33 cellular contexts compared by ENCODE assay signal in genomic region chr3:178381555-178381954, GRCh38.
DNase-seq lines count a peak whose midpoint lies in the region; ATAC-seq, FAIRE-seq and TF ChIP-seq lines count a peak whose summit lies in the region.
"Had no signal": no experiment of that assay in that cellular context is flagged by ENCODE, and none has a peak within 500 bp of the region (broad histone marks: within the 10 kb centered on the region; RNA-seq: fewer than 3 reads in every experiment).

No MANE protein-coding gene starts in this region.

- DNase-seq in IMR-90 (peak; percentile 61), astrocyte (ENCODE audit: low read depth) (peak; percentile 44), iris pigment epithelial cell (ENCODE audit: low read depth) (peak; percentile 77), thoracic aorta (ENCODE audit: low spot score) (no peak), NCI-H69 (lab: John Stamatoyannopoulos, UW) (no peak), SK-N-DZ (ENCODE audit: low spot score) (no peak), nephron progenitor cell (no peak)
- DNase-seq: activated B cell treated with CpG ODN at 0.5 μM for 24 hours; activated CD8-positive, alpha-beta memory T cell treated with anti-CD3 and anti-CD28 coated beads, Interleukin-2, amount 10 ng/mL, durations not matched to agents 7 days and 5 days; activated naive CD8-positive, alpha-beta T cell treated with anti-CD3 and anti-CD28 coated beads, Interleukin-2, amount 50 U/mL, for 24 hours; activated T-cell treated with anti-CD3 and anti-CD28 coated beads, Interleukin-2, amount 50 U/mL, for 48 hours; Calu3; DND-41; effector memory CD4-positive, alpha-beta T cell; left colon; mesendoderm; MV-4-11; NCI-H1436 treated with DMSO at 0.1 percent for 48 hours; NCI-H2107; NCI-H446; NCI-H82; psoas muscle; stimulated activated CD4-positive, alpha-beta T cell treated with anti-CD3 and anti-CD28 coated beads, Interleukin-2, amount 100 ng/mL, for 24 hours; SW 1271; T1000; upper lobe of left lung had no signal

- H3K4ac ChIP-seq in IMR-90 (ENCODE audit: low read depth, low read length): peak overlapping the region; percentile 2; the same call in 1 of the 2 replicates

- no peak overlapping the region for H3K4me2 ChIP-seq in IMR-90 (ENCODE audit: low read depth, low read length)
- no peak overlapping the region for H3K4me2 ChIP-seq in astrocyte (ENCODE audit: low read length)

- H3K27me3 Mint-ChIP-seq in astrocyte (ENCODE audit: low read depth, unreplicated experiment): no peaks in the 10 kb centered on the region
- H3K27me3 Mint-ChIP-seq in nephron progenitor cell (ENCODE audit: low read depth, poor library complexity): peaks cover 1% of the 10 kb centered on the region
- H3K27me3 Mint-ChIP-seq: activated B cell treated with CpG ODN at 0.5 μM for 24 hours had no signal

- H3K27me3 ChIP-seq in IMR-90 (ENCODE audit: control insufficient read depth, insufficient read depth, low read length): no peaks in the 10 kb centered on the region
- H3K27me3 ChIP-seq in astrocyte (ENCODE audit: insufficient read depth, low read length): no peaks in the 10 kb centered on the region
- H3K27me3 ChIP-seq in thoracic aorta (replicated peaks; ENCODE audit: insufficient read depth): no peaks in the 10 kb centered on the region
- H3K27me3 ChIP-seq: upper lobe of left lung had no signal

- H3K4me1 ChIP-seq in IMR-90 (ENCODE audit: control insufficient read depth, insufficient read depth, low read length) (peaks cover 4% of the 10 kb centered on the region), astrocyte (ENCODE audit: insufficient read depth, low read length) (peaks cover 27% of the 10 kb centered on the region), thoracic aorta (ENCODE audit: control insufficient read depth in 1 of 2, low read depth in 2 of 2) (peaks cover 12 to 56% of the 10 kb centered on the region in 2 donors)

- H3K9ac ChIP-seq in IMR-90 (ENCODE audit: low read depth, low read length) (no peak overlapping the region), astrocyte (ENCODE audit: low read length) (peak overlapping the region; percentile 60)

- H2AK5ac ChIP-seq in IMR-90 (ENCODE audit: low read depth, low read length): no peak overlapping the region

- H3K27ac Mint-ChIP-seq in astrocyte (ENCODE audit: unreplicated experiment) (peak overlapping the region; percentile 70), nephron progenitor cell (no peak overlapping the region)
- H3K27ac Mint-ChIP-seq: activated B cell treated with CpG ODN at 0.5 μM for 24 hours; activated CD8-positive, alpha-beta memory T cell treated with anti-CD3 and anti-CD28 coated beads, Interleukin-2, amount 10 ng/mL, durations not matched to agents 7 days and 5 days; activated naive CD8-positive, alpha-beta T cell treated with anti-CD3 and anti-CD28 coated beads, Interleukin-2, amount 50 U/mL, for 24 hours; CD14-positive monocyte had no signal

- no peak overlapping the region; the same call in 1 of the 2 replicates for H4K5ac ChIP-seq in IMR-90 (ENCODE audit: low read depth, low read length)

- H4K20me1 ChIP-seq in IMR-90 (ENCODE audit: insufficient read depth, low read length) (no peaks in the 10 kb centered on the region), astrocyte (ENCODE audit: insufficient read depth, low read length) (no peaks in the 10 kb centered on the region)

- CTCF ChIA-PET in IMR-90 (lab: Yijun Ruan, JAX): no interaction called here

- H3K9me1 ChIP-seq in IMR-90 (ENCODE audit: insufficient read depth, low read length): no peaks in the 10 kb centered on the region

- no peak for TF ChIP-seq CTCF in IMR-90 (conservative IDR thresholded peaks at IDR 0.05; ENCODE audit: low read depth, low read length)
- TF ChIP-seq CTCF in astrocyte (IDR thresholded peaks at IDR 0.05; ENCODE audit: insufficient read depth, low read depth, low read length): no peak
- TF ChIP-seq CTCF in thoracic aorta (IDR thresholded peaks at IDR 0.05): no peak
- no peak for TF ChIP-seq CTCF in nephron progenitor cell (IDR thresholded peaks at IDR 0.05)

- no peaks in the 10 kb centered on the region for H3K79me1 ChIP-seq in IMR-90 (ENCODE audit: low read depth in 1 of 2, low read length in 2 of 2)

- H3K9me3 ChIP-seq in IMR-90 (ENCODE audit: control insufficient read depth, insufficient read depth, low read length) (no peaks in the 10 kb centered on the region), astrocyte (ENCODE audit: insufficient read depth, low read depth, low read length) (no peaks in the 10 kb centered on the region), thoracic aorta (no peaks in the 10 kb centered on the region)
- H3K9me3 ChIP-seq: psoas muscle, upper lobe of left lung had no signal

- WGBS in IMR-90 (ENCODE audit: extremely low coverage in 2 of 2, insufficient read length in 1 of 2), 2 experiments: no CpG with 5 or more reads among the region's 1 CpG

- TF ChIP-seq POLR2A in IMR-90 (IDR thresholded peaks at IDR 0.05; ENCODE audit: low read depth, low read length): no peak

- no peak overlapping the region for H3K56ac ChIP-seq in IMR-90 (ENCODE audit: extremely low read depth, insufficient read depth, low read length)

- peak overlapping the region in 1 of 2 experiments; percentile 45; a peak in 1 of 4 replicates for H4K8ac ChIP-seq in IMR-90 (ENCODE audit: low read depth in 2 of 2, low read length in 2 of 2)

- peak overlapping the region; percentile 96; the same call in 1 of the 2 replicates for H2BK120ac ChIP-seq in IMR-90 (ENCODE audit: low read depth, low read length)

- intact Hi-C loops in IMR-90 (cut with micrococcal nuclease): loop anchor here (5.0 to 10.0 kb wide), 3 partner anchors 544 to 767 kb away; no protein-coding TSS in a partner anchor

- H3K9me3 Mint-ChIP-seq in astrocyte (ENCODE audit: unreplicated experiment) (no peaks in the 10 kb centered on the region), nephron progenitor cell (peaks cover 10% of the 10 kb centered on the region)
- H3K9me3 Mint-ChIP-seq: activated B cell treated with CpG ODN at 0.5 μM for 24 hours; activated naive CD8-positive, alpha-beta T cell treated with anti-CD3 and anti-CD28 coated beads, Interleukin-2, amount 50 U/mL, for 24 hours had no signal

- H3K23ac ChIP-seq in IMR-90 (ENCODE audit: low read depth, low read length): no peak overlapping the region

- no peak overlapping the region for H2AFZ ChIP-seq in IMR-90 (replicated peaks; ENCODE audit: low read length, poor library complexity)
- no peak overlapping the region for H2AFZ ChIP-seq in astrocyte (ENCODE audit: low read depth, low read length)

- H3K14ac ChIP-seq in IMR-90 (replicated peaks; ENCODE audit: low read depth, low read length): no peak overlapping the region

- POLR2A ChIA-PET in IMR-90 (lab: Charles Lee; ENCODE audit: unreplicated experiment): no interaction called here

- no peak overlapping the region for H2BK20ac ChIP-seq in IMR-90 (ENCODE audit: low read depth, low read length)

- H3K36me3 Mint-ChIP-seq in astrocyte (ENCODE audit: low read depth, unreplicated experiment) (no peaks in the 10 kb centered on the region), nephron progenitor cell (ENCODE audit: low read depth) (peaks cover 18% of the 10 kb centered on the region)
- H3K36me3 Mint-ChIP-seq: activated CD8-positive, alpha-beta memory T cell treated with anti-CD3 and anti-CD28 coated beads, Interleukin-2, amount 10 ng/mL, durations not matched to agents 7 days and 5 days; brain; CD14-positive monocyte had no signal

- no peak overlapping the region for H2AK9ac ChIP-seq in IMR-90 (replicated peaks; ENCODE audit: low read depth, low read length, poor library complexity)

- H3K36me3 ChIP-seq in IMR-90 (ENCODE audit: control insufficient read depth, insufficient read depth, low read length): no peaks in the 10 kb centered on the region
- no peaks in the 10 kb centered on the region for H3K36me3 ChIP-seq in astrocyte (ENCODE audit: insufficient read depth, low read length)
- H3K36me3 ChIP-seq in thoracic aorta: no peaks in the 10 kb centered on the region
- H3K36me3 ChIP-seq: upper lobe of left lung had no signal

- H3K27ac ChIP-seq in IMR-90 (ENCODE audit: insufficient read depth, low read length): peak overlapping the region; percentile 84; the same call in 1 of the 2 replicates
- peak overlapping the region; percentile 87 for H3K27ac ChIP-seq in astrocyte (ENCODE audit: low read depth, low read length)
- peak overlapping the region; percentile 25 to 30 for H3K27ac ChIP-seq in thoracic aorta
- H3K27ac ChIP-seq: coronary artery, psoas muscle, skin epidermis, upper lobe of left lung had no signal

- H4K91ac ChIP-seq in IMR-90 (ENCODE audit: insufficient read depth, low read depth, low read length): 0 out of 2 replicates have a peak overlapping the region, but pooled peaks have one; percentile 87

- H3K4me3 Mint-ChIP-seq in astrocyte (ENCODE audit: unreplicated experiment) (no peak overlapping the region), nephron progenitor cell (no peak overlapping the region)
- H3K4me3 Mint-ChIP-seq: activated B cell treated with CpG ODN at 0.5 μM for 24 hours; activated CD8-positive, alpha-beta memory T cell treated with anti-CD3 and anti-CD28 coated beads, Interleukin-2, amount 10 ng/mL, durations not matched to agents 7 days and 5 days; activated naive CD8-positive, alpha-beta T cell treated with anti-CD3 and anti-CD28 coated beads, Interleukin-2, amount 50 U/mL, for 24 hours; brain; CD14-positive monocyte had no signal

- in situ Hi-C loops in IMR-90 (cut with MboI; ENCODE audit: low sequenced_read_pairs): loop anchor here (10.0 kb wide), 1 partner anchor 1327 kb away; no protein-coding TSS in a partner anchor

- no peaks in the 10 kb centered on the region for H3K79me2 ChIP-seq in astrocyte (ENCODE audit: insufficient read depth, low read length)

- no peak for FAIRE-seq in astrocyte (lab: Jason Lieb, UNC)
- FAIRE-seq: frontal cortex, GM12878 had no signal

- H3K18ac ChIP-seq in IMR-90 (ENCODE audit: low read depth, low read length): peak overlapping the region; percentile 46; the same call in 1 of the 2 replicates

- BruUV-seq in IMR-90 (replicated peaks; lab: Mats Ljungman, UMichigan): no TSS peak

- peaks cover 25% of the 10 kb centered on the region for H3K4me1 Mint-ChIP-seq in astrocyte (ENCODE audit: low read depth, unreplicated experiment)
- H3K4me1 Mint-ChIP-seq in nephron progenitor cell: peaks cover 25% of the 10 kb centered on the region
- H3K4me1 Mint-ChIP-seq: activated B cell treated with CpG ODN at 0.5 μM for 24 hours; activated naive CD8-positive, alpha-beta T cell treated with anti-CD3 and anti-CD28 coated beads, Interleukin-2, amount 50 U/mL, for 24 hours; CD14-positive monocyte had no signal

- H2BK15ac ChIP-seq in IMR-90 (ENCODE audit: low read depth, low read length): no peak overlapping the region

- TF ChIP-seq RAD21 in IMR-90 (IDR thresholded peaks at IDR 0.05; ENCODE audit: low read length): no peak

- ATAC-seq in IMR-90 (ENCODE audit: low read depth) (no peak), thoracic aorta (ENCODE audit: insufficient number of reproducible peaks, low FRiP score, low read depth) (no peak)
- ATAC-seq: activated CD8-positive, alpha-beta memory T cell treated with anti-CD3 and anti-CD28 coated beads, Interleukin-2, amount 10 ng/mL, durations not matched to agents 7 days and 5 days; activated naive CD8-positive, alpha-beta T cell treated with anti-CD3 and anti-CD28 coated beads, Interleukin-2, amount 50 U/mL, for 24 hours; GM12878; left colon; psoas muscle; Right ventricle myocardium inferior had no signal

- no peak overlapping the region for H3K4me3 ChIP-seq in IMR-90 (ENCODE audit: insufficient read depth, low read depth, low read length)
- H3K4me3 ChIP-seq in astrocyte (ENCODE audit: insufficient read depth, low read depth, low read length): no peak overlapping the region
- no peak overlapping the region for H3K4me3 ChIP-seq in thoracic aorta
- H3K4me3 ChIP-seq: coronary artery, GM12878, psoas muscle, skin epidermis, upper lobe of left lung had no signal

- H2BK5ac ChIP-seq in IMR-90 (ENCODE audit: low read depth, low read length, poor library complexity, severe bottlenecking): peak overlapping the region; percentile 95

- dilution Hi-C loops in IMR-90 (cut with HindIII; ENCODE audit: low sequenced_read_pairs, unreplicated experiment): no loop called here

Comparison
In these comparisons a context has a peak if more than half of its experiments do, and no peak if none do; other contexts are left out.
1. DNase-seq: peak in IMR-90 (single experiment), astrocyte (single experiment) and iris pigment epithelial cell (single experiment); none in thoracic aorta (single experiment), NCI-H69 (single experiment), SK-N-DZ (single experiment) and nephron progenitor cell (single experiment).
2. H3K27ac ChIP-seq: peak in every context shown above with its lines; median percentile 87 in astrocyte; 84 in IMR-90; 28 in thoracic aorta.